Comparison of ENCODE assay signal across 11 cellular contexts in the genomic region with DNA sequence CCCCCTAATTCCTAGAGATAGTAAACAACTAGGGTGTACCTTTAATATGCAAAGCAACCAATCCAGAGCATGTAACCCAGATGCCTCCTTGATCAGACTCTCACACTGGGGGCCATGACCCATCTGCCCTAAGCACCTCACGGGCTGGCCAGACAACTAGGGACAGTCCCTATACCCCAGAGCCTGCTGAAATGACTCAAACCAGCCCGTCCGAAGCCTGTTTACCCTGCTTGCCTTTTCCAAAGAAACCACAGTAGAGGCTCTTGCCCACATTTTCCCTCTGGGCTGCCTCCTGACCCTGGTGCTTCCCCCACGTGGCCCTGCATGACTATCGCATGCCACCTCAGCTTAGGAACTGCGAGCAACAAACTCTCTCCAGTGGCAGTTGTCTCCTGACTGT. TPM values are rescaled to one million over a fixed set of nuclear protein-coding genes. Genes with fewer than 3 reads are reported as not detected.
DNase-seq lines count a peak whose midpoint lies in the region; ATAC-seq, FAIRE-seq and TF ChIP-seq lines count a peak whose summit lies in the region.
"Had no signal": no experiment of that assay in that cellular context is flagged by ENCODE, and none has a peak within 500 bp of the region (broad histone marks: within the 10 kb centered on the region; RNA-seq: fewer than 3 reads in every experiment).

No MANE protein-coding gene starts in this region.

- 91% methylated on average over 6 of the region's 6 CpGs for WGBS in right cardiac atrium

- H3K27ac ChIP-seq in DND-41 (ENCODE audit: low read length), result 0 out of 2 replicates have a peak overlapping the region, but pooled peaks have one; percentile 16
- no peak overlapping the region for H3K27ac ChIP-seq in right cardiac atrium (ENCODE audit: low read length)
- no peak overlapping the region for H3K27ac ChIP-seq in A673 (ENCODE audit: low read depth, low read length, poor library complexity, severe bottlenecking)
- H3K27ac ChIP-seq in SJCRH30, result no peak overlapping the region

- H3K4me3 Mint-ChIP-seq in activated naive CD8-positive, alpha-beta T cell treated with anti-CD3 and anti-CD28 coated beads, Interleukin-2, amount 50 U/mL, for 24 hours, result peak overlapping the region; percentile 39

- peaks cover 7% of the 10 kb centered on the region for H3K4me1 ChIP-seq in DND-41 (ENCODE audit: insufficient read depth, low read length)
- peaks cover 3% of the 10 kb centered on the region for H3K4me1 ChIP-seq in right cardiac atrium (ENCODE audit: control insufficient read depth, insufficient read depth, low read length)
- H3K4me1 ChIP-seq in A673 (ENCODE audit: insufficient read depth, low read length, poor library complexity, severe bottlenecking), result peaks cover 17% of the 10 kb centered on the region
- no peaks in the 10 kb centered on the region for H3K4me1 ChIP-seq in SJCRH30

- H3K9me3 ChIP-seq in DND-41 (ENCODE audit: insufficient read depth, low read length, severe bottlenecking) (no peaks in the 10 kb centered on the region), right cardiac atrium (ENCODE audit: control insufficient read depth, low read length) (no peaks in the 10 kb centered on the region), A673 (ENCODE audit: low read depth, low read length, poor library complexity, severe bottlenecking) (no peaks in the 10 kb centered on the region), SJCRH30 (replicated peaks) (no peaks in the 10 kb centered on the region)
- H3K9me3 ChIP-seq: transverse colon had no signal

- peak overlapping the region; percentile 99 for H3K27ac Mint-ChIP-seq in activated naive CD8-positive, alpha-beta T cell treated with anti-CD3 and anti-CD28 coated beads, Interleukin-2, amount 50 U/mL, for 24 hours

- CTCF ChIA-PET in A673 (lab: Charles Lee), result no interaction called here

- intact Hi-C loops in right cardiac atrium (cut with DNase I), result no loop called here
- intact Hi-C loops in A673 (cut with micrococcal nuclease; ENCODE audit: unreplicated experiment), result no loop called here

- no peak overlapping the region for H2AFZ ChIP-seq in DND-41 (ENCODE audit: low read depth, low read length)

- H3K4me3 ChIP-seq in DND-41 (ENCODE audit: low read depth in 1 of 2, low read length in 2 of 2), result no peak overlapping the region
- no peak overlapping the region for H3K4me3 ChIP-seq in right cardiac atrium (ENCODE audit: low read length)
- H3K4me3 ChIP-seq in A673 (ENCODE audit: low read depth, low read length, poor library complexity, severe bottlenecking), result no peak overlapping the region
- H3K4me3 ChIP-seq in SJCRH30, result no peak overlapping the region
- H3K4me3 ChIP-seq: transverse colon had no signal

- POLR2A ChIA-PET in A673 (lab: Charles Lee; ENCODE audit: low non-redundant PET), result no interaction called here

- H3K4me1 Mint-ChIP-seq in activated naive CD8-positive, alpha-beta T cell treated with anti-CD3 and anti-CD28 coated beads, Interleukin-2, amount 50 U/mL, for 24 hours, result peaks cover 90% of the 10 kb centered on the region

- peaks cover 3% of the 10 kb centered on the region; the same call in 1 of the 2 replicates for H3K79me2 ChIP-seq in DND-41 (ENCODE audit: insufficient read depth, low read length)

- no peak overlapping the region for H3K4me2 ChIP-seq in DND-41 (ENCODE audit: insufficient read depth, low read length)

- no TSS peak for BruUV-seq in A673 (replicated peaks; lab: Mats Ljungman, UMichigan)

- no peak for DNase-seq in DND-41
- peak; percentile 61 for DNase-seq in GM20000 (ENCODE audit: low spot score)
- DNase-seq in activated naive CD8-positive, alpha-beta T cell treated with anti-CD3 and anti-CD28 coated beads, Interleukin-2, amount 50 U/mL, for 24 hours, result peak; percentile 80
- DNase-seq in GM19239 (ENCODE audit: insufficient read length, low spot score), result no peak
- DNase-seq in right cardiac atrium, result no peak
- DNase-seq in A673 (ENCODE audit: low spot score), result no peak
- DNase-seq in SJCRH30, result no peak
- DNase-seq: NK-92 treated with Interleukin-12 subunit alpha and Interleukin-12 subunit beta, amount 100 ng/mL, for 24 hours; transverse colon had no signal

- peaks cover 18% of the 10 kb centered on the region; the same call in 1 of the 2 replicates for H3K36me3 ChIP-seq in DND-41 (ENCODE audit: insufficient read depth, low read length)
- no peaks in the 10 kb centered on the region for H3K36me3 ChIP-seq in A673 (ENCODE audit: insufficient read depth, low read length, poor library complexity, severe bottlenecking)
- no peaks in the 10 kb centered on the region for H3K36me3 ChIP-seq in SJCRH30
- H3K36me3 ChIP-seq: transverse colon had no signal

- no peak overlapping the region for H3K9ac ChIP-seq in DND-41 (ENCODE audit: low read depth, low read length)

- FAIRE-seq in GM19239 (lab: Jason Lieb, UNC), result no peak
- FAIRE-seq: bronchial epithelial cell had no signal

- peaks cover 35% of the 10 kb centered on the region for H3K36me3 Mint-ChIP-seq in activated naive CD8-positive, alpha-beta T cell treated with anti-CD3 and anti-CD28 coated beads, Interleukin-2, amount 50 U/mL, for 24 hours (ENCODE audit: low read depth)

- H3K27me3 ChIP-seq in DND-41 (ENCODE audit: insufficient read depth, low read length, poor library complexity) (no peaks in the 10 kb centered on the region), right cardiac atrium (ENCODE audit: control insufficient read depth, insufficient read depth) (no peaks in the 10 kb centered on the region), A673 (replicated peaks; ENCODE audit: insufficient read depth, low read depth, low read length, poor library complexity) (no peaks in the 10 kb centered on the region), SJCRH30 (peaks cover 25% of the 10 kb centered on the region)
- H3K27me3 ChIP-seq: transverse colon had no signal

- no peaks in the 10 kb centered on the region for H4K20me1 ChIP-seq in DND-41 (ENCODE audit: insufficient read depth, low read length)

- peak; percentile 20; the same call in 1 of the 3 replicates for ATAC-seq in DND-41 (ENCODE audit: insufficient read depth, low read depth)
- peak; percentile 84 for ATAC-seq in HG03439 (IDR thresholded peaks at IDR 0.05; ENCODE audit: unreplicated experiment)
- ATAC-seq in activated naive CD8-positive, alpha-beta T cell treated with anti-CD3 and anti-CD28 coated beads, Interleukin-2, amount 50 U/mL, for 24 hours, result peak; percentile 93
- no peak for ATAC-seq in right cardiac atrium

- TF ChIP-seq CTCF in DND-41 (IDR thresholded peaks at IDR 0.05; ENCODE audit: borderline replicate concordance, extremely low read depth, low read length, poor library complexity, severe bottlenecking), result no peak
- no peak for TF ChIP-seq CTCF in GM20000 (IDR thresholded peaks at IDR 0.05; ENCODE audit: extremely low read depth, missing control alignments)
- no peak for TF ChIP-seq CTCF in A673 (conservative IDR thresholded peaks at IDR 0.05; ENCODE audit: low read depth, low read length)

- no peaks in the 10 kb centered on the region for H3K27me3 Mint-ChIP-seq in activated naive CD8-positive, alpha-beta T cell treated with anti-CD3 and anti-CD28 coated beads, Interleukin-2, amount 50 U/mL, for 24 hours

- no peaks in the 10 kb centered on the region for H3K9me3 Mint-ChIP-seq in activated naive CD8-positive, alpha-beta T cell treated with anti-CD3 and anti-CD28 coated beads, Interleukin-2, amount 50 U/mL, for 24 hours

RNA-seq across cellular contexts. Expression of a gene that starts 46.2 kb away (rescaled TPM):
- total RNA-seq in right cardiac atrium (1 to 10 TPM; 4.2 to 7.8 (median 6.8) TPM), A673 (2021) (16.6 and 18.4 TPM in 2 replicates)
- polyA plus RNA-seq in right cardiac atrium, result 6.0 TPM
- total RNA-seq in SJCRH30 (2014; rRNA removed; shearing (Covaris generic)), result not detected in 2 replicates

Comparison
In these comparisons a context has a peak if more than half of its experiments do, and no peak if none do; other contexts are left out.
1. ATAC-seq: peak in DND-41 (single experiment), HG03439 (single experiment) and activated naive CD8-positive, alpha-beta T cell treated with anti-CD3 and anti-CD28 coated beads, Interleukin-2, amount 50 U/mL, for 24 hours (single experiment); none in right cardiac atrium (0 of 2).
2. DNase-seq: peak in GM20000 (single experiment) and activated naive CD8-positive, alpha-beta T cell treated with anti-CD3 and anti-CD28 coated beads, Interleukin-2, amount 50 U/mL, for 24 hours (single experiment); none in DND-41 (single experiment), GM19239 (single experiment), right cardiac atrium (0 of 3), A673 (single experiment) and SJCRH30 (0 of 2).